1 cellular context compared by ENCODE assay signal in genomic region chr6:56816393-56816792, GRCh38.
TF ChIP-seq lines count a peak whose summit lies in the region.

No MANE protein-coding gene starts in this region.

TF ChIP-seq in WTC11, 78 proteins besides CTCF, POLR2A, EP300 and RAD21 (continued from another document):
- TF ChIP-seq ZNF281 (CRISPR knock-in tag; IDR thresholded peaks at IDR 0.05): no peak
- TF ChIP-seq NR1H2 (CRISPR knock-in tag; IDR thresholded peaks at IDR 0.05): no peak
